ENCODE assay signal across 2 cellular contexts in the genomic region with DNA sequence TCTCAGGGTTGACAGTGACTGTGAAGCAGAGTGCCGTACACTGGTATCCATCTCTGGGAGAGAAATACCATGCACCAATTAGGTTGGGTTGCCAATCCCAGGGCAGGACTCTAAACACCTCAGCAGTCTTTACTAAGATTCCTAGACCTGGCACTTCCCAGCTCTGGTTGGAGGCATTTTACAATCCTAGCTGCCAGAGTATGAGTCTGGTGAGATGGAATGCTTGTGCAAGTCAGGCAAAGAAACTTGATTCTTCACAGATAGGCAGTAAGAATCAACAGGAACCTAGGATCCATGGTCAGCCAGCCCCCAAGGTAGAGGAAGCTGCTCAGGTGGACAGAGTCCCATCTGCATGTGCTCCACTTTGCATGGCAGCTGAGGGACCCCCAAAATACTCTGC.
TF ChIP-seq lines count a peak whose summit lies in the region.

No MANE protein-coding gene starts in this region.

TF ChIP-seq in liver, 16 proteins besides CTCF, POLR2A, EP300 and RAD21:
- TF ChIP-seq MAX (IDR thresholded peaks at IDR 0.05) (no peak), REST (IDR thresholded peaks at IDR 0.05) (no peak), HNF4G (IDR thresholded peaks at IDR 0.05) (no peak), HNF4A (conservative IDR thresholded peaks at IDR 0.05) (no peak), SP1 (IDR thresholded peaks at IDR 0.05) (no peak), ZBTB33 (IDR thresholded peaks at IDR 0.05) (no peak), FOXA2 (IDR thresholded peaks at IDR 0.05) (no peak), TAF1 (conservative IDR thresholded peaks at IDR 0.05) (no peak), NR2F2 (IDR thresholded peaks at IDR 0.05) (no peak), YY1 (IDR thresholded peaks at IDR 0.05) (no peak), ATF3 (IDR thresholded peaks at IDR 0.05) (no peak), EGR1 (IDR thresholded peaks at IDR 0.05; ENCODE audit: low read depth in 2 of 2) (no peak), FOXA1 (IDR thresholded peaks at IDR 0.05) (no peak), RXRA (IDR thresholded peaks at IDR 0.05) (no peak), GABPA (IDR thresholded peaks at IDR 0.05 in 1 of 2, conservative IDR thresholded peaks at IDR 0.05 in 1 of 2) (no peak), JUND (IDR thresholded peaks at IDR 0.05) (no peak)

TF ChIP-seq in HepG2, 621 proteins besides CTCF, POLR2A, EP300 and RAD21:
- TF ChIP-seq DMAP1 (CRISPR knock-in tag; IDR thresholded peaks at IDR 0.05), result no peak
- TF ChIP-seq ZNF564 (CRISPR knock-in tag; IDR thresholded peaks at IDR 0.05), result no peak
- TF ChIP-seq NCOA1 (CRISPR knock-in tag; IDR thresholded peaks at IDR 0.05), result no peak
- TF ChIP-seq RARA (CRISPR knock-in tag; IDR thresholded peaks at IDR 0.05), result no peak
- TF ChIP-seq ZFX (CRISPR knock-in tag; IDR thresholded peaks at IDR 0.05; ENCODE audit: low read depth), result no peak
- TF ChIP-seq ISX (CRISPR knock-in tag; conservative IDR thresholded peaks at IDR 0.05), result no peak
- no peak for TF ChIP-seq ZBTB49 (CRISPR knock-in tag; IDR thresholded peaks at IDR 0.05; ENCODE audit: borderline replicate concordance)
- TF ChIP-seq E2F5 (CRISPR knock-in tag; conservative IDR thresholded peaks at IDR 0.05), result no peak
